Comparison of ENCODE assay signal across 10 cellular contexts in the genomic region with DNA sequence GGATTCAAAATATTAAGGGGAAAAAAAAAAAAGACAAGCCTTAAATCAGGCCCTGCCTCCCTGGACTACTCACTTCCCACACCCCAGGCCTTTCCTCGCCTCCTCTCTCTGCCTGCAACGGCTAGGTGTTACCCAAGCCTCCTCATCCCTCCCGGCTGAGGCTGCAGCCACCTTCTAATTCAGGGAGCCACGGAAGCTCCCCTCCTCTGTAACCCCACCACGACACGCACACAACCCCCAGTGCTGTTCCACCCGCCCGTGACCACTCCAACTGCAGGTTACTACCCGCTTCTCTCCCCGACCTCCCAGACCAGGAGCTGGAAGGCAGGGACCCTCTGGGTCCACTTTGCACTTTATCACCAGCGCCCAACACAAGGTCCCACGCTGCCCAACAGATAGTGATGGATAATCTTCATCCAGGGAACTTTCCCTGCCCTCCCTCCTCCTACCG. TPM values are rescaled to one million over a fixed set of nuclear protein-coding genes. Genes with fewer than 3 reads are reported as not detected.
DNase-seq lines count a peak whose midpoint lies in the region; ATAC-seq, FAIRE-seq and TF ChIP-seq lines count a peak whose summit lies in the region.
"Had no signal": no experiment of that assay in that cellular context is flagged by ENCODE, and none has a peak within 500 bp of the region (broad histone marks: within the 10 kb centered on the region; RNA-seq: fewer than 3 reads in every experiment).

No MANE protein-coding gene starts in this region.

- H3K9ac ChIP-seq in adipocyte (ENCODE audit: low read length) (peak overlapping the region; percentile 97), kidney (ENCODE audit: low read length in 2 of 2) (no peak overlapping the region)
- H3K9ac ChIP-seq: KMS-11 had no signal

- no peak for TF ChIP-seq POLR2A in thyroid gland (IDR thresholded peaks at IDR 0.05)

- intact Hi-C loops in activated CD4-positive, alpha-beta T cell treated with anti-CD3 and anti-CD28 coated beads, Interleukin-2, amount 10 ng/mL, durations not matched to agents 24 days and 14 days (cut with micrococcal nuclease) = no loop called here
- intact Hi-C loops in kidney (cut with DNase I) (no loop called here), thyroid gland (cut with DNase I) (no loop called here)

- H3K36me3 ChIP-seq in adipocyte (ENCODE audit: control insufficient read depth, insufficient read depth, low read length, severe bottlenecking) = peaks cover 22% of the 10 kb centered on the region
- H3K36me3 ChIP-seq in kidney (ENCODE audit: control insufficient read depth in 1 of 2, insufficient read depth in 2 of 2, low read length in 2 of 2) = no peaks in the 10 kb centered on the region
- no peaks in the 10 kb centered on the region for H3K36me3 ChIP-seq in thyroid gland

- H3K4me3 ChIP-seq in adipocyte (ENCODE audit: low read length) (peak overlapping the region; percentile 85), kidney (ENCODE audit: low read length in 2 of 2) (peak overlapping the region; percentile 18 to 60), thyroid gland (replicated peaks in 1 of 3) (peak overlapping the region in 2 of 3 donors; percentile 36 to 59)

- TF ChIP-seq CTCF in kidney (IDR thresholded peaks at IDR 0.05; ENCODE audit: borderline replicate concordance, extremely low read depth, insufficient read depth) = no peak
- no peak for TF ChIP-seq CTCF in thyroid gland (IDR thresholded peaks at IDR 0.05)

- H3K4me1 ChIP-seq in adipocyte (ENCODE audit: control insufficient read depth, insufficient read depth, low read length) = peaks cover 27% of the 10 kb centered on the region
- no peaks in the 10 kb centered on the region for H3K4me1 ChIP-seq in kidney (ENCODE audit: control insufficient read depth in 1 of 2, insufficient read depth in 1 of 2, low read depth in 1 of 2, low read length in 2 of 2)
- peaks cover 0 to 5% of the 10 kb centered on the region in 2 donors for H3K4me1 ChIP-seq in thyroid gland

- peak overlapping the region; percentile 82 for H3K4me3 Mint-ChIP-seq in activated CD4-positive, alpha-beta T cell treated with anti-CD3 and anti-CD28 coated beads, Interleukin-2, amount 10 ng/mL, durations not matched to agents 24 days and 14 days

- H3K36me3 Mint-ChIP-seq in activated CD4-positive, alpha-beta T cell treated with anti-CD3 and anti-CD28 coated beads, Interleukin-2, amount 10 ng/mL, durations not matched to agents 24 days and 14 days (ENCODE audit: low read depth) = peaks cover 2% of the 10 kb centered on the region

- H3K27me3 Mint-ChIP-seq in activated CD4-positive, alpha-beta T cell treated with anti-CD3 and anti-CD28 coated beads, Interleukin-2, amount 10 ng/mL, durations not matched to agents 24 days and 14 days = peaks cover 43% of the 10 kb centered on the region

- ATAC-seq in GM18867 (IDR thresholded peaks at IDR 0.05; ENCODE audit: unreplicated experiment) = no peak

- H3K4me1 Mint-ChIP-seq in activated CD4-positive, alpha-beta T cell treated with anti-CD3 and anti-CD28 coated beads, Interleukin-2, amount 10 ng/mL, durations not matched to agents 24 days and 14 days = peaks cover 15% of the 10 kb centered on the region

- no peak for DNase-seq in activated CD4-positive, alpha-beta T cell treated with anti-CD3 and anti-CD28 coated beads, Interleukin-2, amount 10 ng/mL, durations not matched to agents 24 days and 14 days
- no peak for DNase-seq in activated CD4-positive, alpha-beta T cell treated with anti-CD3 and anti-CD28 coated beads, Interleukin-2, amount 50 U/mL, for 4 hours
- DNase-seq in adipocyte (ENCODE audit: low read depth) (peak; percentile 41), kidney (no peak), thyroid gland (no peak), NCI-H446 treated with DMSO at 0.1 percent for 48 hours (lab: John Stamatoyannopoulos, UW) (no peak), NCI-H524 treated with DMSO at 0.1 percent for 48 hours (lab: John Stamatoyannopoulos, UW) (no peak)

- H3K9me3 ChIP-seq in adipocyte (ENCODE audit: control insufficient read depth, low read length) = no peaks in the 10 kb centered on the region
- H3K9me3 ChIP-seq in kidney (ENCODE audit: control insufficient read depth in 1 of 2, low read length in 2 of 2) = no peaks in the 10 kb centered on the region
- H3K9me3 ChIP-seq in thyroid gland = no peaks in the 10 kb centered on the region

- H3K27ac ChIP-seq in kidney (ENCODE audit: low read depth in 2 of 2, low read length in 2 of 2) (no peak overlapping the region), thyroid gland (no peak overlapping the region)
- H3K27ac ChIP-seq: C4-2B, KMS-11 had no signal

- H3K27me3 ChIP-seq in adipocyte (replicated peaks; ENCODE audit: control insufficient read depth, insufficient read depth, low read length) (no peaks in the 10 kb centered on the region), thyroid gland (no peaks in the 10 kb centered on the region)

- 38 to 42% methylated on average over 13 of the region's 13 CpGs for WGBS in thyroid gland, 2 donors

- FAIRE-seq in kidney (lab: Jason Lieb, UNC) = no peak

- no peaks in the 10 kb centered on the region for H3K9me3 Mint-ChIP-seq in activated CD4-positive, alpha-beta T cell treated with anti-CD3 and anti-CD28 coated beads, Interleukin-2, amount 10 ng/mL, durations not matched to agents 24 days and 14 days

- no peak overlapping the region for H3K27ac Mint-ChIP-seq in activated CD4-positive, alpha-beta T cell treated with anti-CD3 and anti-CD28 coated beads, Interleukin-2, amount 10 ng/mL, durations not matched to agents 24 days and 14 days

RNA-seq across cellular contexts. Expression of a gene that starts 0.9 kb away (rescaled TPM):
- 1.9 TPM in 2 replicates for total RNA-seq in activated CD4-positive, alpha-beta T cell treated with anti-CD3 and anti-CD28 coated beads, Interleukin-2, amount 10 ng/mL, durations not matched to agents 24 days and 14 days
- total RNA-seq in kidney (4.2 TPM), thyroid gland (10 to 100 TPM in 1 of 4 donors, 1 to 10 TPM in 3; 6.8 to 10.1 (median 8.3) TPM)
- polyA plus RNA-seq in kidney (ENCODE audit: insufficient read depth, low read depth, low replicate concordance) = 1.4 TPM

RNA-seq across cellular contexts. Expression of a gene that starts 24.8 kb away (rescaled TPM):
- 0.14 TPM in 1 of 2 replicates, not detected in the other for total RNA-seq in activated CD4-positive, alpha-beta T cell treated with anti-CD3 and anti-CD28 coated beads, Interleukin-2, amount 10 ng/mL, durations not matched to agents 24 days and 14 days
- total RNA-seq in kidney = 2.1 TPM
- polyA plus RNA-seq in kidney (ENCODE audit: insufficient read depth, low read depth, low replicate concordance) = 0.86 TPM
- 1 to 10 TPM; 3.3 to 9.9 (median 6.0) TPM for total RNA-seq in thyroid gland

RNA-seq across cellular contexts. Expression of a gene that starts 36.2 kb away (rescaled TPM):
- 1.6 and 2.1 TPM in 2 replicates for total RNA-seq in activated CD4-positive, alpha-beta T cell treated with anti-CD3 and anti-CD28 coated beads, Interleukin-2, amount 10 ng/mL, durations not matched to agents 24 days and 14 days
- 7.7 TPM for total RNA-seq in kidney
- 13.7 TPM for polyA plus RNA-seq in kidney (ENCODE audit: insufficient read depth, low read depth, low replicate concordance)
- 10 to 100 TPM; 17.4 to 39.5 (median 20.6) TPM for total RNA-seq in thyroid gland

RNA-seq across cellular contexts. Expression of a gene that starts 36.3 kb away (rescaled TPM):
- total RNA-seq in activated CD4-positive, alpha-beta T cell treated with anti-CD3 and anti-CD28 coated beads, Interleukin-2, amount 10 ng/mL, durations not matched to agents 24 days and 14 days = not detected in 2 replicates
- total RNA-seq in kidney = 2.5 TPM
- polyA plus RNA-seq in kidney (ENCODE audit: insufficient read depth, low read depth, low replicate concordance) = 1.2 TPM
- 1 to 10 TPM; 1.1 to 2.3 (median 2.3) TPM for total RNA-seq in thyroid gland
